ENCODE assay signal across 24 cellular contexts in genomic region chr16:87415441-87415840, GRCh38. TPM values are rescaled to one million over a fixed set of nuclear protein-coding genes. Genes with fewer than 3 reads are reported as not detected.
DNase-seq lines count a peak whose midpoint lies in the region; ATAC-seq and TF ChIP-seq lines count a peak whose summit lies in the region.
"Had no signal": no experiment of that assay in that cellular context is flagged by ENCODE, and none has a peak within 500 bp of the region (broad histone marks: within the 10 kb centered on the region; RNA-seq: fewer than 3 reads in every experiment).

No MANE protein-coding gene starts in this region.

- no peak for TF ChIP-seq POLR2A in spleen (IDR thresholded peaks at IDR 0.05)

- H3K4me1 ChIP-seq in mammary epithelial cell (ENCODE audit: insufficient read depth, low read length) (no peaks in the 10 kb centered on the region), left ventricle myocardium inferior (peaks cover 6% of the 10 kb centered on the region), right atrium auricular region (no peaks in the 10 kb centered on the region), spleen (no peaks in the 10 kb centered on the region)
- H3K4me1 ChIP-seq: A549; BE2C; BLaER1 treated with 17β-estradiol and CSF1 and Interleukin-3, amounts not matched to agents 10 nM and 100 nM had no signal

- dilution Hi-C loops in mammary epithelial cell (cut with HindIII; ENCODE audit: low sequenced_read_pairs) = no loop called here

- H3K36me3 Mint-ChIP-seq in MCF 10A (ENCODE audit: insufficient read depth, unreplicated experiment) (peaks cover 74% of the 10 kb centered on the region), nephron (ENCODE audit: low read depth) (peaks cover 53% of the 10 kb centered on the region)

- ATAC-seq in HG02798 (IDR thresholded peaks at IDR 0.05; ENCODE audit: poor library complexity, unreplicated experiment) = no peak
- ATAC-seq: A549 had no signal

- H4K20me1 ChIP-seq in mammary epithelial cell (ENCODE audit: insufficient read depth, low read length) = no peaks in the 10 kb centered on the region

- H3K36me3 ChIP-seq in mammary epithelial cell (ENCODE audit: insufficient read depth, low read length) (peaks cover 14% of the 10 kb centered on the region), left ventricle myocardium inferior (peaks cover 92% of the 10 kb centered on the region), right atrium auricular region (peaks cover 91% of the 10 kb centered on the region), spleen (peaks cover 0 to 100% (median 58%) of the 10 kb centered on the region in 6 donors)

- H3K4me1 Mint-ChIP-seq in MCF 10A (ENCODE audit: insufficient read depth, unreplicated experiment) (no peaks in the 10 kb centered on the region), nephron (no peaks in the 10 kb centered on the region)
- H3K4me1 Mint-ChIP-seq: CD14-positive monocyte; CD8-positive, alpha-beta memory T cell had no signal

- no peaks in the 10 kb centered on the region for H3K79me2 ChIP-seq in mammary epithelial cell (ENCODE audit: insufficient read depth, low read length)

- in situ Hi-C loops in mammary epithelial cell (cut with MboI; ENCODE audit: low sequenced_read_pairs in 2 of 2) = loop anchor here (10.0 to 25.0 kb wide), 2 partner anchors 219 to 222 kb away; no protein-coding TSS in a partner anchor

- H3K27ac ChIP-seq in mammary epithelial cell (ENCODE audit: insufficient read depth, low read depth, low read length) (no peak overlapping the region), left ventricle myocardium inferior (replicated peaks) (no peak overlapping the region), right atrium auricular region (no peak overlapping the region), spleen (no peak overlapping the region)
- H3K27ac ChIP-seq: A549; BLaER1 treated with 17β-estradiol and CSF1 and Interleukin-3, amounts not matched to agents 10 nM and 100 nM; GM23248 had no signal

- H3K4me3 ChIP-seq in mammary epithelial cell (replicated peaks in 1 of 3; ENCODE audit: insufficient read depth in 1 of 3, low read depth in 2 of 3, low read length in 3 of 3) (no peak overlapping the region), left ventricle myocardium inferior (no peak overlapping the region), right atrium auricular region (no peak overlapping the region), spleen (no peak overlapping the region)
- H3K4me3 ChIP-seq: A549; BLaER1 treated with 17β-estradiol and CSF1 and Interleukin-3, amounts not matched to agents 10 nM and 100 nM; GM23248 had no signal

- H3K9me3 Mint-ChIP-seq in MCF 10A (ENCODE audit: unreplicated experiment) (no peaks in the 10 kb centered on the region), nephron (no peaks in the 10 kb centered on the region)
- H3K9me3 Mint-ChIP-seq: CD4-positive, alpha-beta T cell; CD8-positive, alpha-beta memory T cell had no signal

- POLR2A ChIA-PET in MCF 10A (lab: Yijun Ruan, JAX) = no interaction called here

- H3K27me3 ChIP-seq in mammary epithelial cell (ENCODE audit: insufficient read depth, low read length) (no peaks in the 10 kb centered on the region), left ventricle myocardium inferior (ENCODE audit: low read depth) (no peaks in the 10 kb centered on the region), right atrium auricular region (no peaks in the 10 kb centered on the region), spleen (replicated peaks in 1 of 7) (no peaks in the 10 kb centered on the region)
- H3K27me3 ChIP-seq: BE2C; BLaER1 treated with 17β-estradiol and CSF1 and Interleukin-3, amounts not matched to agents 10 nM and 100 nM had no signal

- no peak overlapping the region for H3K4me2 ChIP-seq in mammary epithelial cell (ENCODE audit: insufficient read depth, low read depth, low read length)
- H3K4me2 ChIP-seq: A549; BLaER1 treated with 17β-estradiol and CSF1 and Interleukin-3, amounts not matched to agents 10 nM and 100 nM had no signal

- no peak overlapping the region for H3K4me3 Mint-ChIP-seq in MCF 10A (ENCODE audit: unreplicated experiment)
- H3K4me3 Mint-ChIP-seq in nephron = no peak overlapping the region
- H3K4me3 Mint-ChIP-seq: CD14-positive monocyte; CD4-positive, alpha-beta T cell; CD8-positive, alpha-beta memory T cell had no signal

- BruUV-seq in MCF 10A (replicated peaks; lab: Mats Ljungman, UMichigan) = no TSS peak
- BruUV-seq in mammary epithelial cell (replicated peaks; lab: Mats Ljungman, UMichigan) = no TSS peak

- H3K27ac Mint-ChIP-seq in MCF 10A (ENCODE audit: low read depth, unreplicated experiment) (peak overlapping the region; percentile 23), nephron (peak overlapping the region; percentile 49 to 80 (median 50))
- H3K27ac Mint-ChIP-seq: CD14-positive monocyte; CD4-positive, alpha-beta T cell had no signal

- no peak for DNase-seq in MCF 10A (ENCODE audit: unreplicated experiment)
- no peak for DNase-seq in mammary epithelial cell
- peak; percentile 5 for DNase-seq in left ventricle myocardium inferior
- no peak for DNase-seq in right atrium auricular region (ENCODE audit: low spot score)
- DNase-seq in spleen = peak; percentile 20
- DNase-seq in EL = no peak
- DNase-seq: 8988T; ACHN; AML-193; BE2C; Calu3; CD4-positive, alpha-beta T cell; CD8-positive, alpha-beta memory T cell; COR-L47; DMS53; DMS79 treated with DMSO at 0.1 percent for 48 hours; GM23248; H7; HCEC 1CT had no signal

- CTCF ChIA-PET in MCF 10A (lab: Yijun Ruan, JAX) = interaction anchor here (1.6 kb wide), 1 partner anchor 221 kb away, joined by 12 read pairs; no protein-coding TSS in a partner anchor
- CTCF ChIA-PET in mammary epithelial cell (lab: Charles Lee; ENCODE audit: low non-redundant PET) = no interaction called here

- no peak overlapping the region for H2AFZ ChIP-seq in mammary epithelial cell (ENCODE audit: low read depth, low read length)
- H2AFZ ChIP-seq: GM23248 had no signal

- intact Hi-C loops in MCF 10A (cut with micrococcal nuclease) (loop anchor here (5.0 kb wide), 1 partner anchor 137 kb away; no protein-coding TSS in a partner anchor), mammary epithelial cell (cut with micrococcal nuclease) (no loop called here), left ventricle myocardium inferior (cut with micrococcal nuclease) (no loop called here), spleen (cut with DNase I; ENCODE audit: low total_unique reads) (loop anchor here (5.0 kb wide), 1 partner anchor 222 kb away; no protein-coding TSS in a partner anchor)

- 96% methylated on average over 5 of the region's 9 CpGs for WGBS in mammary epithelial cell (ENCODE audit: low coverage, missing lambda C conversion rate)
- 89 to 93% (median 91%) methylated on average over 9 of the region's 9 CpGs for WGBS in spleen, 5 donors

- H3K9me3 ChIP-seq in mammary epithelial cell (replicated peaks; ENCODE audit: insufficient read depth, low read length) = no peaks in the 10 kb centered on the region
- no peaks in the 10 kb centered on the region for H3K9me3 ChIP-seq in left ventricle myocardium inferior (replicated peaks)
- no peaks in the 10 kb centered on the region for H3K9me3 ChIP-seq in right atrium auricular region
- H3K9me3 ChIP-seq in spleen = no peaks in the 10 kb centered on the region
- H3K9me3 ChIP-seq: A549; BE2C; BLaER1 treated with 17β-estradiol and CSF1 and Interleukin-3, amounts not matched to agents 10 nM and 100 nM had no signal

- H3K27me3 Mint-ChIP-seq in MCF 10A (ENCODE audit: insufficient read depth, unreplicated experiment) (no peaks in the 10 kb centered on the region), nephron (ENCODE audit: low read depth) (no peaks in the 10 kb centered on the region)
- H3K27me3 Mint-ChIP-seq: CD4-positive, alpha-beta T cell had no signal

- no peak for TF ChIP-seq CTCF in MCF 10A (IDR thresholded peaks at IDR 0.05; ENCODE audit: unreplicated experiment)
- TF ChIP-seq CTCF in mammary epithelial cell (conservative IDR thresholded peaks at IDR 0.05 in 1 of 2, IDR thresholded peaks at IDR 0.05 in 1 of 2; ENCODE audit: extremely low read depth in 1 of 2, insufficient read depth in 1 of 2, low read depth in 1 of 2, low read length in 2 of 2) = no peak
- no peak for TF ChIP-seq CTCF in left ventricle myocardium inferior (IDR thresholded peaks at IDR 0.05; ENCODE audit: borderline replicate concordance)
- no peak for TF ChIP-seq CTCF in right atrium auricular region (IDR thresholded peaks at IDR 0.05)
- TF ChIP-seq CTCF in nephron (IDR thresholded peaks at IDR 0.05; ENCODE audit: unreplicated experiment in 3 of 3) = no peak
- TF ChIP-seq CTCF in spleen (IDR thresholded peaks at IDR 0.05 in 8 of 11, conservative IDR thresholded peaks at IDR 0.05 in 3 of 11) = no peak

- no peak overlapping the region for H3K9ac ChIP-seq in mammary epithelial cell (ENCODE audit: insufficient read depth, low read length)
- H3K9ac ChIP-seq: BLaER1 treated with 17β-estradiol and CSF1 and Interleukin-3, amounts not matched to agents 10 nM and 100 nM; GM23248 had no signal

RNA-seq across cellular contexts. Expression of gene MAP1LC3B, which starts 23.3 kb away (rescaled TPM):
- total RNA-seq in MCF 10A (2022) (271 and 348 TPM in 2 replicates), mammary epithelial cell (100 to 1,000 TPM in 1 of 2 donors, 10 to 100 TPM in 1; 78.5 to 104 TPM), left ventricle myocardium inferior (131 TPM), right atrium auricular region (10 to 100 TPM; 57.5 to 83.0 TPM), spleen (10 to 100 TPM; 47.6 to 71.4 (median 61.7) TPM)
- polyA plus RNA-seq in mammary epithelial cell (17.9 TPM), spleen (10 to 100 TPM; 32.3 to 50.4 (median 46.5) TPM)
- 48.4 TPM for polyA minus RNA-seq in mammary epithelial cell

RNA-seq across cellular contexts. Expression of gene FBXO31, which starts 31.9 kb away (rescaled TPM):
- total RNA-seq in MCF 10A (2022) = 43.2 and 53.9 TPM in 2 replicates
- 10 to 100 TPM; 31.2 to 36.1 TPM for total RNA-seq in mammary epithelial cell
- polyA plus RNA-seq in mammary epithelial cell = 14.5 TPM
- polyA minus RNA-seq in mammary epithelial cell = 25.3 TPM
- total RNA-seq in left ventricle myocardium inferior = 74.5 TPM
- 10 to 100 TPM; 39.3 to 53.1 TPM for total RNA-seq in right atrium auricular region
- 10 to 100 TPM; 23.6 to 30.6 (median 27.2) TPM for total RNA-seq in spleen
- 10 to 100 TPM in 1 of 3 donors, 1 to 10 TPM in 2; 7.9 to 11.0 (median 9.7) TPM for polyA plus RNA-seq in spleen

Comparison
In these comparisons a context has a peak if more than half of its experiments do, and no peak if none do; other contexts are left out.
1. DNase-seq: peak in left ventricle myocardium inferior (single experiment) and spleen (single experiment); none in MCF 10A (single experiment), mammary epithelial cell (single experiment), right atrium auricular region (single experiment) and EL (single experiment).
2. intact Hi-C loops: an anchor here in MCF 10A (5.0 kb wide) and spleen (5.0 kb wide); none called in mammary epithelial cell and left ventricle myocardium inferior.